In the genomic region with DNA sequence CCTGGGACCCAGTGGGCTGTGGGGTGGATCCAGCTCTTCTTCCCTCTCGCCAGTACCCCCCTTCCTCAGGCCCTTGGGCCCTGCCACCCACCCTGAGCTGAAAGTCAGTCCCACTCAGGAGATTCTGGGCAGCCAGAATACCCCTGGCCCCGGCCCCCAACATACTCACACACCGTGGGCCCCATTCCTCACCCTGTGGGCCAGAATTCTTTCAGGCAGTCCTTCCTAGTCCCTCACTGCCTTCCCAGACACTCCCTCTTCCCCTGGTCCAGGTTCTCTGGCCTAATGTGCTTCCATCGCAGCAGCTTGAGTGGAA, we compare ENCODE assay signal across 7 cellular contexts. TPM values are rescaled to one million over a fixed set of nuclear protein-coding genes. Genes with fewer than 3 reads are reported as not detected.
DNase-seq lines count a peak whose midpoint lies in the region; ATAC-seq lines count a peak whose summit lies in the region.

No MANE protein-coding gene starts in this region.

- DNase-seq in GM23248 (no peak), T-helper 17 cell (no peak), iPS-NIHi7 (ENCODE audit: extremely low spot score) (peak; percentile 1), NCI-H128 (lab: John Stamatoyannopoulos, UW; ENCODE audit: unreplicated experiment) (no peak), globus pallidus (ENCODE audit: low spot score) (no peak), NCI-H345 treated with DMSO at 0.1 percent for 48 hours (lab: John Stamatoyannopoulos, UW; ENCODE audit: unreplicated experiment) (no peak)
- DNase-seq in stimulated activated naive B cell treated with anti-CD40 and anti-IgM and Interleukin-4, amounts not matched to agents 10 μg/mL and 1 μg/mL and 100 μg/mL, for 72 hours = no peak

- no peak for ATAC-seq in T-helper 17 cell
- ATAC-seq in stimulated activated naive B cell treated with anti-CD40 and anti-IgM and Interleukin-4, amounts not matched to agents 10 μg/mL and 1 μg/mL and 100 μg/mL, for 72 hours (replicated peaks) = no peak

- H3K9ac ChIP-seq in GM23248 = peak overlapping the region; percentile 93

- H3K9me3 ChIP-seq in GM23248 (ENCODE audit: low read depth) (no peaks in the 10 kb centered on the region), T-helper 17 cell (ENCODE audit: control insufficient read depth, low read length, poor library complexity, severe bottlenecking) (no peaks in the 10 kb centered on the region)

- H3K4me1 ChIP-seq in GM23248 (ENCODE audit: insufficient read depth) = peaks cover 52% of the 10 kb centered on the region

- peak overlapping the region; percentile 97 for H3K27ac ChIP-seq in GM23248

- no peaks in the 10 kb centered on the region for H3K27me3 ChIP-seq in GM23248 (replicated peaks; ENCODE audit: insufficient read depth)

- H3K4me1 Mint-ChIP-seq in T-helper 17 cell = peaks cover 41% of the 10 kb centered on the region
- peaks cover 62 to 65% of the 10 kb centered on the region in 2 donors for H3K4me1 Mint-ChIP-seq in stimulated activated naive B cell treated with anti-CD40 and anti-IgM and Interleukin-4, amounts not matched to agents 10 μg/mL and 1 μg/mL and 100 μg/mL, for 72 hours

- H3K79me2 ChIP-seq in GM23248 (ENCODE audit: insufficient read depth) = peaks cover 27% of the 10 kb centered on the region

- in situ Hi-C loops in GM23248 (cut with MboI) = no loop called here

- no peak overlapping the region for H3K4me2 ChIP-seq in GM23248 (ENCODE audit: unreplicated experiment)

- H3K36me3 Mint-ChIP-seq in T-helper 17 cell (ENCODE audit: low read depth) = no peaks in the 10 kb centered on the region
- peaks cover 15 to 16% of the 10 kb centered on the region in 2 donors for H3K36me3 Mint-ChIP-seq in stimulated activated naive B cell treated with anti-CD40 and anti-IgM and Interleukin-4, amounts not matched to agents 10 μg/mL and 1 μg/mL and 100 μg/mL, for 72 hours

- no peaks in the 10 kb centered on the region for H3K27me3 Mint-ChIP-seq in T-helper 17 cell
- H3K27me3 Mint-ChIP-seq in stimulated activated naive B cell treated with anti-CD40 and anti-IgM and Interleukin-4, amounts not matched to agents 10 μg/mL and 1 μg/mL and 100 μg/mL, for 72 hours = no peaks in the 10 kb centered on the region

- peak overlapping the region; percentile 88 for H3K4me3 Mint-ChIP-seq in T-helper 17 cell
- H3K4me3 Mint-ChIP-seq in stimulated activated naive B cell treated with anti-CD40 and anti-IgM and Interleukin-4, amounts not matched to agents 10 μg/mL and 1 μg/mL and 100 μg/mL, for 72 hours = peak overlapping the region; percentile 74 to 75

- 0 out of 2 replicates have a peak, but pooled peaks cover 2% of the 10 kb centered on the region for H3K36me3 ChIP-seq in GM23248 (ENCODE audit: low read depth)

- no peaks in the 10 kb centered on the region for H4K20me1 ChIP-seq in GM23248 (ENCODE audit: insufficient read depth)

- peaks cover 77% of the 10 kb centered on the region for H3F3A ChIP-seq in GM23248 (ENCODE audit: insufficient read depth)

- no peaks in the 10 kb centered on the region for H3K9me3 Mint-ChIP-seq in stimulated activated naive B cell treated with anti-CD40 and anti-IgM and Interleukin-4, amounts not matched to agents 10 μg/mL and 1 μg/mL and 100 μg/mL, for 72 hours

- no peak overlapping the region for H3K4me3 ChIP-seq in GM23248

- no peak overlapping the region for H2AFZ ChIP-seq in GM23248

- H3K9me2 ChIP-seq in GM23248 (ENCODE audit: insufficient read depth) = no peaks in the 10 kb centered on the region

- H3K27ac Mint-ChIP-seq in T-helper 17 cell = peak overlapping the region; percentile 94
- peak overlapping the region; percentile 94 for H3K27ac Mint-ChIP-seq in stimulated activated naive B cell treated with anti-CD40 and anti-IgM and Interleukin-4, amounts not matched to agents 10 μg/mL and 1 μg/mL and 100 μg/mL, for 72 hours

- WGBS in GM23248 (ENCODE audit: low coverage in 1 of 2, low lambda C conversion rate in 2 of 2, missing lambda C conversion rate in 2 of 2), 2 experiments = 61 to 67% methylated on average over 3 to 4 of the region's 4 CpGs

RNA-seq across cellular contexts. Expression of gene POLD4, which starts 3.2 kb away (rescaled TPM):
- 86.6 and 109 TPM in 2 replicates for total RNA-seq in GM23248 (2014; rRNA removed; shearing (Covaris generic))
- polyA plus RNA-seq in GM23248 (2016; fragmentation: Nextera tagmentation; extraction: Ambion mirVana) = 121 and 136 TPM in 2 replicates
- total RNA-seq in T-helper 17 cell = 10 to 100 TPM; 45.9 to 61.0 TPM

RNA-seq across cellular contexts. Expression of gene CLCF1, which starts 16.9 kb away (rescaled TPM):
- total RNA-seq in GM23248 (2014; rRNA removed; shearing (Covaris generic)) = 33.0 and 39.1 TPM in 2 replicates
- 20.0 and 21.1 TPM in 2 replicates for polyA plus RNA-seq in GM23248 (2016; fragmentation: Nextera tagmentation; extraction: Ambion mirVana)
- total RNA-seq in T-helper 17 cell = 1 to 10 TPM; 7.3 to 7.5 TPM

RNA-seq across cellular contexts. Expression of gene RAD9A, which starts 35.3 kb away (rescaled TPM):
- total RNA-seq in GM23248 (2014; rRNA removed; shearing (Covaris generic)) = 0.51 and 4.6 TPM in 2 replicates
- 3.9 and 5.7 TPM in 2 replicates for polyA plus RNA-seq in GM23248 (2016; fragmentation: Nextera tagmentation; extraction: Ambion mirVana)
- total RNA-seq in T-helper 17 cell = 10 to 100 TPM; 21.5 to 40.5 TPM

RNA-seq across cellular contexts. Expression of gene PPP1CA, which starts 45.1 kb away (rescaled TPM):
- 140 and 172 TPM in 2 replicates for total RNA-seq in GM23248 (2014; rRNA removed; shearing (Covaris generic))
- 207 and 222 TPM in 2 replicates for polyA plus RNA-seq in GM23248 (2016; fragmentation: Nextera tagmentation; extraction: Ambion mirVana)
- 100 to 1,000 TPM; 133 to 146 TPM for total RNA-seq in T-helper 17 cell

RNA-seq across cellular contexts. Expression of gene TBC1D10C, which starts 47.4 kb away (rescaled TPM):
- total RNA-seq in GM23248 (2014; rRNA removed; shearing (Covaris generic)) = not detected in 2 replicates
- polyA plus RNA-seq in GM23248 (2016; fragmentation: Nextera tagmentation; extraction: Ambion mirVana) = 0.25 TPM in 1 of 2 replicates, not detected in the other
- total RNA-seq in T-helper 17 cell = 100 to 1,000 TPM; 251 to 262 TPM
